8 cellular contexts compared by ENCODE assay signal in genomic region chr1:16498573-16499359, GRCh38. TPM values are rescaled to one million over a fixed set of nuclear protein-coding genes. Genes with fewer than 3 reads are reported as not detected.
DNase-seq lines count a peak whose midpoint lies in the region; ATAC-seq, FAIRE-seq and TF ChIP-seq lines count a peak whose summit lies in the region.

No MANE protein-coding gene starts in this region.

- TF ChIP-seq CTCF in fibroblast of mammary gland (conservative IDR thresholded peaks at IDR 0.05; ENCODE audit: control insufficient read depth, insufficient read depth, low read depth, low read length), result no peak
- no peak for TF ChIP-seq CTCF in natural killer cell (IDR thresholded peaks at IDR 0.05)

- intact Hi-C loops in activated T-helper 1 cell treated with anti-CD3 and anti-CD28 coated beads, Interleukin-12 subunit alpha, Interleukin-12 subunit beta, Interleukin-2, Interleukin-4 antibody, amounts not matched to agents 30 ng/mL and 10 ng/mL and 1 ng/mL, durations not matched to agents 14 hours and 24 hours and 36 hours (cut with micrococcal nuclease), result loop anchor here (1.0 to 5.0 kb wide), 3 partner anchors 57 to 291 kb away; partner anchors contain the start of gene SZRD1
- intact Hi-C loops in natural killer cell (cut with micrococcal nuclease), result loop anchor here (5.0 kb wide), 1 partner anchor 56 kb away; the partner anchor contains the start of gene NECAP2

- H3K4me3 ChIP-seq in fibroblast of mammary gland (ENCODE audit: control insufficient read depth, low read depth, low read length), result peak overlapping the region; percentile 80

- FAIRE-seq in RCC 7860 (lab: Jason Lieb, UNC), result no peak

- no peaks in the 10 kb centered on the region for H3K9me3 Mint-ChIP-seq in activated T-helper 1 cell treated with anti-CD3 and anti-CD28 coated beads, Interleukin-12 subunit alpha, Interleukin-12 subunit beta, Interleukin-2, Interleukin-4 antibody, amounts not matched to agents 30 ng/mL and 10 ng/mL and 1 ng/mL, durations not matched to agents 14 hours and 24 hours and 36 hours
- no peaks in the 10 kb centered on the region for H3K9me3 Mint-ChIP-seq in natural killer cell
- H3K9me3 Mint-ChIP-seq in stimulated activated naive B cell treated with anti-CD40 and anti-IgM and Interleukin-4, amounts not matched to agents 10 μg/mL and 1 μg/mL and 100 μg/mL, for 72 hours, result no peaks in the 10 kb centered on the region

- H3K36me3 Mint-ChIP-seq in activated T-helper 1 cell treated with anti-CD3 and anti-CD28 coated beads, Interleukin-12 subunit alpha, Interleukin-12 subunit beta, Interleukin-2, Interleukin-4 antibody, amounts not matched to agents 30 ng/mL and 10 ng/mL and 1 ng/mL, durations not matched to agents 14 hours and 24 hours and 36 hours (ENCODE audit: low read depth), result peaks cover 1% of the 10 kb centered on the region
- H3K36me3 Mint-ChIP-seq in natural killer cell, result no peaks in the 10 kb centered on the region
- H3K36me3 Mint-ChIP-seq in stimulated activated naive B cell treated with anti-CD40 and anti-IgM and Interleukin-4, amounts not matched to agents 10 μg/mL and 1 μg/mL and 100 μg/mL, for 72 hours, result no peaks in the 10 kb centered on the region

- peak; percentile 77 for ATAC-seq in GM21825 (IDR thresholded peaks at IDR 0.05; ENCODE audit: unreplicated experiment)
- peak; percentile 94 to 95 (median 94) for ATAC-seq in natural killer cell
- ATAC-seq in stimulated activated naive B cell treated with anti-CD40 and anti-IgM and Interleukin-4, amounts not matched to agents 10 μg/mL and 1 μg/mL and 100 μg/mL, for 72 hours (replicated peaks), result peak; percentile 91 to 94

- peaks cover 9% of the 10 kb centered on the region for H3K4me1 Mint-ChIP-seq in activated T-helper 1 cell treated with anti-CD3 and anti-CD28 coated beads, Interleukin-12 subunit alpha, Interleukin-12 subunit beta, Interleukin-2, Interleukin-4 antibody, amounts not matched to agents 30 ng/mL and 10 ng/mL and 1 ng/mL, durations not matched to agents 14 hours and 24 hours and 36 hours (ENCODE audit: low read depth)
- peaks cover 11 to 33% of the 10 kb centered on the region in 2 donors for H3K4me1 Mint-ChIP-seq in natural killer cell
- peaks cover 14 to 43% of the 10 kb centered on the region in 2 donors for H3K4me1 Mint-ChIP-seq in stimulated activated naive B cell treated with anti-CD40 and anti-IgM and Interleukin-4, amounts not matched to agents 10 μg/mL and 1 μg/mL and 100 μg/mL, for 72 hours

- DNase-seq in DMS79 (lab: John Stamatoyannopoulos, UW), result peak; percentile 78
- peak; percentile 68 to 81 for DNase-seq in Kasumi-1 (lab: John Stamatoyannopoulos, UW)
- peak; percentile 68 for DNase-seq in RCC 7860 (ENCODE audit: low spot score)
- peak; percentile 85 for DNase-seq in activated T-helper 1 cell treated with anti-CD3 and anti-CD28 coated beads, Interleukin-12 subunit alpha, Interleukin-12 subunit beta, Interleukin-2, Interleukin-4 antibody, amounts not matched to agents 30 ng/mL and 10 ng/mL and 1 ng/mL, durations not matched to agents 14 hours and 24 hours and 36 hours (ENCODE audit: low spot score)
- peak; percentile 64 for DNase-seq in fibroblast of mammary gland (ENCODE audit: low read depth)
- peak; percentile 80 for DNase-seq in natural killer cell
- peak; percentile 81 for DNase-seq in stimulated activated naive B cell treated with anti-CD40 and anti-IgM and Interleukin-4, amounts not matched to agents 10 μg/mL and 1 μg/mL and 100 μg/mL, for 72 hours

- peaks cover 11% of the 10 kb centered on the region for H3K27me3 Mint-ChIP-seq in activated T-helper 1 cell treated with anti-CD3 and anti-CD28 coated beads, Interleukin-12 subunit alpha, Interleukin-12 subunit beta, Interleukin-2, Interleukin-4 antibody, amounts not matched to agents 30 ng/mL and 10 ng/mL and 1 ng/mL, durations not matched to agents 14 hours and 24 hours and 36 hours (ENCODE audit: insufficient read depth)
- H3K27me3 Mint-ChIP-seq in natural killer cell (ENCODE audit: low read depth in 2 of 2), result no peaks in the 10 kb centered on the region
- H3K27me3 Mint-ChIP-seq in stimulated activated naive B cell treated with anti-CD40 and anti-IgM and Interleukin-4, amounts not matched to agents 10 μg/mL and 1 μg/mL and 100 μg/mL, for 72 hours, result no peaks in the 10 kb centered on the region

- peak overlapping the region; percentile 67 for H3K27ac Mint-ChIP-seq in activated T-helper 1 cell treated with anti-CD3 and anti-CD28 coated beads, Interleukin-12 subunit alpha, Interleukin-12 subunit beta, Interleukin-2, Interleukin-4 antibody, amounts not matched to agents 30 ng/mL and 10 ng/mL and 1 ng/mL, durations not matched to agents 14 hours and 24 hours and 36 hours
- peak overlapping the region; percentile 73 to 83 for H3K27ac Mint-ChIP-seq in natural killer cell
- H3K27ac Mint-ChIP-seq in stimulated activated naive B cell treated with anti-CD40 and anti-IgM and Interleukin-4, amounts not matched to agents 10 μg/mL and 1 μg/mL and 100 μg/mL, for 72 hours, result peak overlapping the region; percentile 47

- peak overlapping the region; percentile 83 for H3K4me3 Mint-ChIP-seq in activated T-helper 1 cell treated with anti-CD3 and anti-CD28 coated beads, Interleukin-12 subunit alpha, Interleukin-12 subunit beta, Interleukin-2, Interleukin-4 antibody, amounts not matched to agents 30 ng/mL and 10 ng/mL and 1 ng/mL, durations not matched to agents 14 hours and 24 hours and 36 hours
- peak overlapping the region; percentile 94 for H3K4me3 Mint-ChIP-seq in natural killer cell
- peak overlapping the region; percentile 83 to 91 for H3K4me3 Mint-ChIP-seq in stimulated activated naive B cell treated with anti-CD40 and anti-IgM and Interleukin-4, amounts not matched to agents 10 μg/mL and 1 μg/mL and 100 μg/mL, for 72 hours

RNA-seq across cellular contexts. Expression of gene RNU1-1, which starts 15.3 kb away (rescaled TPM):
- total RNA-seq in activated T-helper 1 cell treated with anti-CD3 and anti-CD28 coated beads, Interleukin-12 subunit alpha, Interleukin-12 subunit beta, Interleukin-2, Interleukin-4 antibody, amounts not matched to agents 30 ng/mL and 10 ng/mL and 1 ng/mL, durations not matched to agents 14 hours and 24 hours and 36 hours, result 2,178 and 3,041 TPM in 2 replicates
- 1,000 to 10,000 TPM; 2,937 to 3,261 (median 3,038) TPM for total RNA-seq in natural killer cell

RNA-seq across cellular contexts. Expression of gene NECAP2, which starts 58.2 kb away (rescaled TPM):
- 79.9 and 81.9 TPM in 2 replicates for total RNA-seq in activated T-helper 1 cell treated with anti-CD3 and anti-CD28 coated beads, Interleukin-12 subunit alpha, Interleukin-12 subunit beta, Interleukin-2, Interleukin-4 antibody, amounts not matched to agents 30 ng/mL and 10 ng/mL and 1 ng/mL, durations not matched to agents 14 hours and 24 hours and 36 hours
- 10 to 100 TPM; 62.1 to 73.1 (median 73.0) TPM for total RNA-seq in natural killer cell

Comparison
In these comparisons a context has a peak if more than half of its experiments do, and no peak if none do; other contexts are left out.
1. Peak in every context shown above with its lines: DNase-seq, ATAC-seq and H3K4me3 ChIP-seq.